ENCODE assay signal across 21 cellular contexts in the genomic region with DNA sequence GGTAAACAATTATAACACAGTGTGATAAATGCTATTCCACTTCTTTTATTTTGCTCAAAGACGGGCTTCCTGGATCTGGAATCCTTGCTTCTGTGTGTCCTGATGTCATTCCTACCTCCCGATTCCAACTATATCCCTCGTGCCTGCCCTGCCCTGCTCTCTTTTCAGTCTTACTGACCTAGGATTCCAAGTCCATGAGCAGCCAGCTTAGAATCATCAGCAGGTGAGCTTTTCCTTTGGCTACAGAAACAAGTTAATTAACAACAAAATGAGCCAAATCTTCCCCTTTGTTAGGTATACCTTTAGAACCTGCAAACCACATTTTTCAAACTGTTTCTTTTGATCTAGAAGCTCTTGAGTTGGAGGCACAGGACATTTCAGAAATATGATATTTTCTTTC. TPM values are rescaled to one million over a fixed set of nuclear protein-coding genes. Genes with fewer than 3 reads are reported as not detected.
DNase-seq lines count a peak whose midpoint lies in the region; ATAC-seq and TF ChIP-seq lines count a peak whose summit lies in the region.
"Had no signal": no experiment of that assay in that cellular context is flagged by ENCODE, and none has a peak within 500 bp of the region (broad histone marks: within the 10 kb centered on the region; RNA-seq: fewer than 3 reads in every experiment).

No MANE protein-coding gene starts in this region.

- no peaks in the 10 kb centered on the region for H3K9me3 Mint-ChIP-seq in CD8-positive, alpha-beta T cell
- no peaks in the 10 kb centered on the region for H3K9me3 Mint-ChIP-seq in central memory CD8-positive, alpha-beta T cell
- H3K9me3 Mint-ChIP-seq: CD14-positive monocyte, HFFc6 had no signal

- no peak overlapping the region for H3K4me3 Mint-ChIP-seq in CD8-positive, alpha-beta T cell
- H3K4me3 Mint-ChIP-seq in central memory CD8-positive, alpha-beta T cell: no peak overlapping the region
- H3K4me3 Mint-ChIP-seq: B cell, CD14-positive monocyte, HFFc6 had no signal

- H3K27ac ChIP-seq in CD8-positive, alpha-beta T cell (ENCODE audit: low read depth, low read length): no peak overlapping the region
- H3K27ac ChIP-seq: A549, Peyer's patch had no signal

- ATAC-seq in CD8-positive, alpha-beta T cell: no peak
- no peak for ATAC-seq in central memory CD8-positive, alpha-beta T cell (replicated peaks; ENCODE audit: extremely low read depth, poor library complexity, severe bottlenecking)
- ATAC-seq: A549 had no signal

- CTCF ChIA-PET in CD8-positive, alpha-beta T cell (lab: Charles Lee): no interaction called here

- H3K27me3 ChIP-seq in CD8-positive, alpha-beta T cell (ENCODE audit: insufficient read depth, low read length): no peaks in the 10 kb centered on the region
- no peaks in the 10 kb centered on the region for H3K27me3 ChIP-seq in H7 (ENCODE audit: control insufficient read depth, insufficient read depth, low read length)
- H3K27me3 ChIP-seq: Peyer's patch had no signal

- DNase-seq in CD8-positive, alpha-beta T cell: no peak
- DNase-seq in H7: peak; percentile 54
- no peak for DNase-seq in central memory CD8-positive, alpha-beta T cell (ENCODE audit: low spot score in 2 of 2)
- peak; percentile 26 for DNase-seq in iPS-NIHi7 (ENCODE audit: extremely low spot score)
- DNase-seq in SKM-1 treated with dmso at 0.1 percent for 144 hours (lab: John Stamatoyannopoulos, UW; ENCODE audit: unreplicated experiment): no peak
- DNase-seq in SK-N-DZ (ENCODE audit: low spot score): no peak
- no peak for DNase-seq in DMS 273 treated with DMSO at 0.1 percent for 48 hours (lab: John Stamatoyannopoulos, UW)
- no peak for DNase-seq in H4 (ENCODE audit: low spot score)
- DNase-seq: DND-41, HFFc6, KBM-7, NCI-H1105, NCI-H146, NCI-H2029 treated with DMSO at 0.1 percent for 48 hours, NCI-H345, NCI-H524 treated with DMSO at 0.1 percent for 48 hours, NCI-H82, Peyer's patch had no signal

- no peaks in the 10 kb centered on the region for H3K9me3 ChIP-seq in CD8-positive, alpha-beta T cell (ENCODE audit: low read length)
- H3K9me3 ChIP-seq: A549, Peyer's patch had no signal

- no peak overlapping the region for H3K4me3 ChIP-seq in CD8-positive, alpha-beta T cell (ENCODE audit: low read depth, low read length)
- H3K4me3 ChIP-seq in H7 (ENCODE audit: insufficient read depth, low read depth, low read length): no peak overlapping the region
- H3K4me3 ChIP-seq: A549, Peyer's patch had no signal

- no peaks in the 10 kb centered on the region for H3K4me1 ChIP-seq in CD8-positive, alpha-beta T cell (ENCODE audit: insufficient read depth, low read length)
- H3K4me1 ChIP-seq: Peyer's patch had no signal

- POLR2A ChIA-PET in CD8-positive, alpha-beta T cell (lab: Charles Lee): interaction anchor here (1.0 kb wide), 1 partner anchor 18 kb away, joined by 3 read pairs; no protein-coding TSS in a partner anchor

- peaks cover 44% of the 10 kb centered on the region for H3K36me3 ChIP-seq in CD8-positive, alpha-beta T cell (ENCODE audit: insufficient read depth, low read length)
- H3K36me3 ChIP-seq in H7 (replicated peaks; ENCODE audit: control insufficient read depth, insufficient read depth, low read length): no peaks in the 10 kb centered on the region

- peaks cover 83% of the 10 kb centered on the region for H3K36me3 Mint-ChIP-seq in CD8-positive, alpha-beta T cell
- H3K36me3 Mint-ChIP-seq in central memory CD8-positive, alpha-beta T cell (ENCODE audit: insufficient read depth): peaks cover 61% of the 10 kb centered on the region

- intact Hi-C loops in CD8-positive, alpha-beta T cell (cut with DNase I, micrococcal nuclease): no loop called here

- TF ChIP-seq CTCF in CD8-positive, alpha-beta T cell (IDR thresholded peaks at IDR 0.05): no peak

- H3K4me1 Mint-ChIP-seq in CD8-positive, alpha-beta T cell (ENCODE audit: low read depth): peaks cover 4% of the 10 kb centered on the region
- H3K4me1 Mint-ChIP-seq in central memory CD8-positive, alpha-beta T cell: peaks cover 20% of the 10 kb centered on the region
- H3K4me1 Mint-ChIP-seq: B cell had no signal

- no peaks in the 10 kb centered on the region for H3K27me3 Mint-ChIP-seq in CD8-positive, alpha-beta T cell (ENCODE audit: low read depth)
- H3K27me3 Mint-ChIP-seq in central memory CD8-positive, alpha-beta T cell: no peaks in the 10 kb centered on the region
- H3K27me3 Mint-ChIP-seq: B cell had no signal

- H3K27ac Mint-ChIP-seq in CD8-positive, alpha-beta T cell: peak overlapping the region; percentile 0
- peak overlapping the region; percentile 63 for H3K27ac Mint-ChIP-seq in central memory CD8-positive, alpha-beta T cell (ENCODE audit: low read depth)
- H3K27ac Mint-ChIP-seq: B cell, CD14-positive monocyte, HFFc6 had no signal

RNA-seq across cellular contexts. Expression of a gene that starts 21.9 kb away (rescaled TPM):
- 10 to 100 TPM; 39.3 to 45.0 TPM for total RNA-seq in CD8-positive, alpha-beta T cell
- total RNA-seq in H7 (2014; rRNA removed; shearing (Covaris generic)): 20.4 and 34.1 TPM in 2 replicates
- 22.0 and 26.7 TPM in 2 replicates for polyA plus RNA-seq in SK-N-DZ (2014; cell fraction: cytosol; rRNA removed)
- 41.8 and 46.3 TPM in 2 replicates for polyA plus RNA-seq in SK-N-DZ (2014; cell fraction: nucleus; rRNA removed)
- total RNA-seq in H4 (2014; rRNA removed; shearing (Covaris generic)): 43.5 and 67.2 TPM in 2 replicates

RNA-seq across cellular contexts. Expression of a gene that starts 27.5 kb away (rescaled TPM):
- total RNA-seq in CD8-positive, alpha-beta T cell: 10 to 100 TPM; 12.0 to 12.1 TPM
- 1.1 TPM in 2 replicates for total RNA-seq in H7 (2014; rRNA removed; shearing (Covaris generic))
- polyA plus RNA-seq in SK-N-DZ (2014; cell fraction: cytosol; rRNA removed): 3.2 and 3.5 TPM in 2 replicates
- 3.5 and 3.7 TPM in 2 replicates for polyA plus RNA-seq in SK-N-DZ (2014; cell fraction: nucleus; rRNA removed)
- 57.9 and 67.5 TPM in 2 replicates for total RNA-seq in H4 (2014; rRNA removed; shearing (Covaris generic))

RNA-seq across cellular contexts. Expression of a gene that starts 27.5 kb away (rescaled TPM):
- total RNA-seq in CD8-positive, alpha-beta T cell: 10 to 100 TPM; 14.1 to 14.3 TPM
- 1.9 and 2.0 TPM in 2 replicates for total RNA-seq in H7 (2014; rRNA removed; shearing (Covaris generic))
- 0.86 and 1.8 TPM in 2 replicates for polyA plus RNA-seq in SK-N-DZ (2014; cell fraction: cytosol; rRNA removed)
- polyA plus RNA-seq in SK-N-DZ (2014; cell fraction: nucleus; rRNA removed): 0.46 and 0.74 TPM in 2 replicates
- 45.9 and 53.2 TPM in 2 replicates for total RNA-seq in H4 (2014; rRNA removed; shearing (Covaris generic))

RNA-seq across cellular contexts. Expression of a gene that starts 40.8 kb away (rescaled TPM):
- total RNA-seq in CD8-positive, alpha-beta T cell: 10 to 100 TPM; 43.5 to 43.8 TPM
- total RNA-seq in H7 (2014; rRNA removed; shearing (Covaris generic)): not detected in 2 replicates
- polyA plus RNA-seq in SK-N-DZ (2014; cell fraction: cytosol; rRNA removed): not detected in 2 replicates
- not detected in 2 replicates for polyA plus RNA-seq in SK-N-DZ (2014; cell fraction: nucleus; rRNA removed)
- total RNA-seq in H4 (2014; rRNA removed; shearing (Covaris generic)): not detected in 2 replicates
- total RNA-seq: HFFc6 had no signal

Comparison
In these comparisons a context has a peak if more than half of its experiments do, and no peak if none do; other contexts are left out.
1. DNase-seq: peak in H7 (single experiment) and iPS-NIHi7 (single experiment); none in CD8-positive, alpha-beta T cell (0 of 7), central memory CD8-positive, alpha-beta T cell (0 of 2), SKM-1 treated with dmso at 0.1 percent for 144 hours (single experiment), SK-N-DZ (single experiment), DMS 273 treated with DMSO at 0.1 percent for 48 hours (single experiment) and H4 (single experiment).